ENCODE assay signal across 1 cellular context in genomic region chr17:1455748-1456599, GRCh38.
TF ChIP-seq lines count a peak whose summit lies in the region.

TSS of gene CRK (minus strand) at chr17:1456232. CDS start at chr17:1456117, 115 bp downstream.

TF ChIP-seq in HepG2, 621 proteins besides CTCF, POLR2A, EP300 and RAD21 (continued from another document and continues in another):
- TF ChIP-seq CSRNP1 (CRISPR knock-in tag; IDR thresholded peaks at IDR 0.05) (no peak), GTF2F1 (IDR thresholded peaks at IDR 0.05; ENCODE audit: low read length) (peak; percentile 65; the same call in 1 of the 2 replicates), TRAFD1 (CRISPR knock-in tag; IDR thresholded peaks at IDR 0.05; ENCODE audit: borderline replicate concordance) (no peak), ZNF446 (CRISPR knock-in tag; IDR thresholded peaks at IDR 0.05) (no peak), ZNF780A (CRISPR knock-in tag; IDR thresholded peaks at IDR 0.05) (0 out of 2 replicates have a peak, but pooled peaks have one; percentile 38), MAF1 (CRISPR knock-in tag; IDR thresholded peaks at IDR 0.05; ENCODE audit: borderline replicate concordance) (peak; percentile 9; the same call in 1 of the 2 replicates), ZNF468 (CRISPR knock-in tag; IDR thresholded peaks at IDR 0.05) (0 out of 2 replicates have a peak, but pooled peaks have one; percentile 53), ZNF556 (CRISPR knock-in tag; IDR thresholded peaks at IDR 0.05; ENCODE audit: borderline replicate concordance) (no peak; the same call in 1 of the 2 replicates), ZNF616 (CRISPR knock-in tag; IDR thresholded peaks at IDR 0.05; ENCODE audit: low read depth) (no peak), ZNF367 (CRISPR knock-in tag; IDR thresholded peaks at IDR 0.05; ENCODE audit: borderline replicate concordance) (no peak), NFIC (IDR thresholded peaks at IDR 0.05; ENCODE audit: low read length) (no peak), ZNF574 (CRISPR knock-in tag; IDR thresholded peaks at IDR 0.05) (peak; percentile 82), SAP130 (CRISPR knock-in tag; IDR thresholded peaks at IDR 0.05; ENCODE audit: low read depth) (peak; percentile 50; the same call in 1 of the 2 replicates), FOXO1 (CRISPR knock-in tag; IDR thresholded peaks at IDR 0.05) (0 out of 2 replicates have a peak, but pooled peaks have one; percentile 22), TBX2 (CRISPR knock-in tag; IDR thresholded peaks at IDR 0.05; ENCODE audit: borderline replicate concordance) (0 out of 2 replicates have a peak, but pooled peaks have one; percentile 34), NR2F2 (IDR thresholded peaks at IDR 0.05; ENCODE audit: borderline replicate concordance, low read depth) (no peak), ZNF740 (CRISPR knock-in tag; IDR thresholded peaks at IDR 0.05) (peak; percentile 90), RORA (CRISPR knock-in tag; IDR thresholded peaks at IDR 0.05) (no peak), PRDM4 (CRISPR knock-in tag; IDR thresholded peaks at IDR 0.05; ENCODE audit: borderline replicate concordance) (no peak), ZNF816 (CRISPR knock-in tag; IDR thresholded peaks at IDR 0.05; ENCODE audit: borderline replicate concordance) (0 out of 2 replicates have a peak, but pooled peaks have one; percentile 16), ZNF547 (CRISPR knock-in tag; IDR thresholded peaks at IDR 0.05) (no peak), THYN1 (CRISPR knock-in tag; IDR thresholded peaks at IDR 0.05; ENCODE audit: borderline replicate concordance, low read depth) (no peak), POLR2AphosphoS5 (IDR thresholded peaks at IDR 0.05; ENCODE audit: low read depth, low read length) (peak; percentile 94), ISL2 (CRISPR knock-in tag; IDR thresholded peaks at IDR 0.05) (0 out of 2 replicates have a peak, but pooled peaks have one; percentile 47), ZNF143 (CRISPR knock-in tag; IDR thresholded peaks at IDR 0.05) (peak; percentile 90), AGO2 (optimal IDR thresholded peaks at IDR 0.05; ENCODE audit: low read depth, low read length) (peak; percentile 91), BATF2 (CRISPR knock-in tag; IDR thresholded peaks at IDR 0.05) (peak; percentile 39; the same call in 1 of the 2 replicates), ZBTB40 (IDR thresholded peaks at IDR 0.05) (no peak), ZBTB40 (CRISPR knock-in tag; IDR thresholded peaks at IDR 0.05) (no peak), ZNF598 (CRISPR knock-in tag; IDR thresholded peaks at IDR 0.05; ENCODE audit: borderline replicate concordance) (no peak), ARID4A (CRISPR knock-in tag; IDR thresholded peaks at IDR 0.05; ENCODE audit: borderline replicate concordance) (peak; percentile 40; the same call in 1 of the 2 replicates), NFKBIZ (CRISPR knock-in tag; IDR thresholded peaks at IDR 0.05) (0 out of 2 replicates have a peak, but pooled peaks have one; percentile 23), ZBTB21 (CRISPR knock-in tag; IDR thresholded peaks at IDR 0.05) (0 out of 2 replicates have a peak, but pooled peaks have one; percentile 17)
